ENCODE assay signal across 26 cellular contexts in the genomic region with DNA sequence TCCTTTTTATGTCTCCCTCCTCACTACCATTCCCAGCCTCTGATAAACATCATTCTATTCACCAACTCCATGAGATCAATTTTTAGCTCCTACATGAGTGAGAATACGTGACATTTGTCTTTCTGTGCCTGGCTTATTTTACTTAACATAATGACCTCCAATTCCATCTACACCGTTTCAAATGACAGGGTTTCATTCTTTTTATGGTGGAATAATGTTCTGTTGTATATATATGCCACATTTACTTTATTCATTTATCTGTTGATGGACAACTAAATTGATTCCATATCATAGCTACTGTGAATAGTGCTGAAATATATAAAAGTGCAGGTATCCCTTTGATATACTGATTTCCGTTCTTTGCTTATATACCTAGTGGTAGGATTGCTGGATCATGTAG.
"Had no signal": no experiment of that assay in that cellular context is flagged by ENCODE, and none has a peak within 500 bp of the region (broad histone marks: within the 10 kb centered on the region; RNA-seq: fewer than 3 reads in every experiment).

No MANE protein-coding gene starts in this region.

- FAIRE-seq: urothelium cell line had no signal

- ATAC-seq: stimulated activated effector memory CD8-positive, alpha-beta T cell treated with anti-CD3 and anti-CD28 coated beads, Interleukin-12 subunit alpha, Interleukin-12 subunit beta, amount 100 ng/mL, for 72 hours; stimulated activated memory B cell treated with anti-CD40 and anti-IgM and Interleukin-4, amounts not matched to agents 10 μg/mL and 1 μg/mL and 100 μg/mL, for 72 hours; stimulated activated naive B cell treated with anti-CD40 and anti-IgM and Interleukin-4, amounts not matched to agents 10 μg/mL and 1 μg/mL and 100 μg/mL, for 72 hours; stimulated activated naive CD8-positive, alpha-beta T cell treated with anti-CD3 and anti-CD28 coated beads, Interleukin-15, amount 100 ng/mL, for 72 hours; stimulated activated naive CD8-positive, alpha-beta T cell treated with anti-CD3 and anti-CD28 coated beads, Interleukin-15, Interleukin-2, amounts not matched to agents 100 U/mL and 50 U/mL, for 24 hours; upper lobe of right lung had no signal

- H3K4me1 ChIP-seq: stomach, suprapubic skin, testis, thyroid gland, tibial artery, tibial nerve, transverse colon, upper lobe of left lung, upper lobe of right lung, uterus, vagina had no signal

- H3K9me3 ChIP-seq: suprapubic skin, testis, thoracic aorta, thyroid gland, tibial artery, tibial nerve, transverse colon, upper lobe of left lung, upper lobe of right lung, uterus, vagina had no signal

- DNase-seq: stimulated activated CD4-positive, alpha-beta T cell treated with anti-CD3 and anti-CD28 coated beads, Interleukin-2, amount 100 ng/mL, for 48 hours; stimulated activated CD4-positive, alpha-beta T cell treated with anti-CD3 and anti-CD28 coated beads, Interleukin-4, amount 100 ng/mL, for 1 hour; stimulated activated CD4-positive, alpha-beta T cell treated with anti-CD3 and anti-CD28 coated beads, Interleukin-4, amount 100 ng/mL, for 24 hours; stimulated activated CD4-positive, alpha-beta T cell treated with anti-CD3 and anti-CD28 coated beads, Interleukin-4, amount 100 ng/mL, for 4 hours; stimulated activated CD8-positive, alpha-beta memory T cell treated with anti-CD3 and anti-CD28 coated beads, Interleukin-4, amount 100 ng/mL, for 48 hours; stimulated activated naive B cell treated with anti-CD40 and anti-IgM and Interleukin-4, amounts not matched to agents 10 μg/mL and 1 μg/mL and 100 μg/mL, for 72 hours; stimulated activated naive CD4-positive, alpha-beta T cell; stimulated activated naive CD4-positive, alpha-beta T cell treated with Interleukin-2 at 50 U/mL for 16 hours; stimulated activated naive CD8-positive, alpha-beta T cell treated with anti-CD3 and anti-CD28 coated beads, Interleukin-15, amount 100 ng/mL, for 72 hours; stimulated activated naive CD8-positive, alpha-beta T cell treated with anti-CD3 and anti-CD28 coated beads, Interleukin-15, Interleukin-2, amounts not matched to agents 100 U/mL and 50 U/mL, for 24 hours; stomach; substantia nigra; testis; thyroid gland; tibial artery; transverse colon; upper lobe of left lung; upper lobe of right lung; uterus had no signal

- H3K27me3 ChIP-seq: stomach, suprapubic skin, testis, thyroid gland, tibial artery, tibial nerve, transverse colon, upper lobe of left lung, upper lobe of right lung, uterus, vagina had no signal

- H3K4me3 ChIP-seq: stomach, suprapubic skin, testis, thoracic aorta, thyroid gland, tibial artery, tibial nerve, transverse colon, upper lobe of left lung, upper lobe of right lung, uterus, vagina had no signal

- H3K36me3 ChIP-seq: stomach, suprapubic skin, thoracic aorta, thyroid gland, tibial artery, tibial nerve, transverse colon, upper lobe of left lung, upper lobe of right lung, uterus, vagina had no signal

- H3K27ac ChIP-seq: stomach, suprapubic skin, testis, thoracic aorta, thyroid gland, tibial artery, tibial nerve, transverse colon, upper lobe of left lung, upper lobe of right lung, uterus, vagina had no signal
